ENCODE assay signal across 9 cellular contexts in the genomic region with DNA sequence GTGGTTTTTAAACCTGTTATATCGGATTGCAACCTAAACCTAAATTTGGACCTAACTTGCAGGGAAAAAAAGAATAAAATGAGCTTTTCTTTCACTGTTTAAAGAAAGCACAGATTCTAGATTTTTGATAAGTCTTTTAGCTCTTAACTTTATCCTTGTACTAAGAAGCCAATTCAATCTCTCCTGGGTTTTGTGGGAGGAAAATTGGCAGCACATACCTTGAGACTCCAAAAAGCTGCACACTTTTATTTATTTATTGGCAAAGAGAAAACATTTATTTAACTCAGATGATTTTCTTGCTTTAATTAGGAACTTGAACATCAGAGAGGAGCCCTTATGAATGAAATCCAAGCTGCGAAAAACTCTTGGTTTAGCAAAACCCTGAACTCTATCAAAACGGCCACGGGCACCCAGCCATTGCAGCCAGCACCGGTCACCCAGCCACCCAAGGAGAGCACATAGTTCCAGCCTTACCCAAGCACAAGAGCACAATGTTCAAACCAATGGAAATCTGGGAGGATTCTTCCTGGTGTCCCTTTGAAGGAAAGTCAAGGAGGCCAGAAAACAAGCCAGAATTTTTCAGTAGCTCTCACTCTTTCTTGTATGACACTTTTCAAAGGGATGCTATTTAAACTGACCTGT. TPM values are rescaled to one million over a fixed set of nuclear protein-coding genes. Genes with fewer than 3 reads are reported as not detected.
A peak's percentile ranks its signal among the peaks of the same experiment; 100 is the strongest.
DNase-seq lines count a peak whose midpoint lies in the region; ATAC-seq, FAIRE-seq and TF ChIP-seq lines count a peak whose summit lies in the region.
"Had no signal": no experiment of that assay in that cellular context is flagged by ENCODE, and none has a peak within 500 bp of the region (broad histone marks: within the 10 kb centered on the region; RNA-seq: fewer than 3 reads in every experiment).

No MANE protein-coding gene starts in this region.

- DNase-seq in activated naive CD4-positive, alpha-beta T cell treated with anti-CD3 and anti-CD28 coated beads for 36 hours, result no peak
- no peak for DNase-seq in activated naive CD4-positive, alpha-beta T cell treated with anti-CD3 and anti-CD28 coated beads, Interleukin-2, amount 50 U/mL, for 16 hours
- DNase-seq in GM12878 (ENCODE audit: low read depth, low spot score), result no peak
- peak; percentile 14 for DNase-seq in midbrain (lab: John Stamatoyannopoulos, UW)
- peak in 1 of 2 donors; percentile 39 for DNase-seq in uterus

- no peaks in the 10 kb centered on the region for H3K79me2 ChIP-seq in GM12878 (ENCODE audit: control insufficient read depth, insufficient read depth, low read length)

- BruUV-seq in GM12878 (replicated peaks; lab: Mats Ljungman, UMichigan), result no TSS peak

- no peak for TF ChIP-seq POLR2A in GM12878 (IDR thresholded peaks at IDR 0.05; ENCODE audit: low read depth, low read length)
- TF ChIP-seq POLR2A in uterus (IDR thresholded peaks at IDR 0.05), result no peak

- POLR2A ChIA-PET in GM12878 (lab: Charles Lee), result interaction anchor here (0.8 to 1.8 kb wide), 6 partner anchors 11 to 190 kb away, joined by 3 to 6 read pairs (median 3); a partner anchor contains a TSS

- H3K36me3 ChIP-seq in GM12878 (ENCODE audit: control insufficient read depth in 2 of 2, insufficient read depth in 2 of 2, low read length in 1 of 2), result peaks cover 0 to 3% of the 10 kb centered on the region in 2 experiments; a peak in 2 of 4 replicates
- H3K36me3 ChIP-seq in uterus, result no peaks in the 10 kb centered on the region

- peaks cover 26% of the 10 kb centered on the region for H3K4me1 Mint-ChIP-seq in activated naive CD4-positive, alpha-beta T cell treated with anti-CD3 and anti-CD28 coated beads for 36 hours (ENCODE audit: low read depth)

- H4K20me1 ChIP-seq in GM12878 (ENCODE audit: control insufficient read depth, insufficient read depth), result no peaks in the 10 kb centered on the region

- peak overlapping the region; percentile 73; the same call in 1 of the 2 replicates for H3K27ac ChIP-seq in GM12878 (ENCODE audit: control insufficient read depth, insufficient read depth)
- peak overlapping the region; percentile 85 to 96 for H3K27ac ChIP-seq in uterus

- H3K9me3 ChIP-seq in GM12878 (replicated peaks; ENCODE audit: control insufficient read depth, insufficient read depth, low read length), result no peaks in the 10 kb centered on the region
- H3K9me3 ChIP-seq in uterus, result no peaks in the 10 kb centered on the region

- peak overlapping the region; percentile 73 for H3K4me3 Mint-ChIP-seq in activated naive CD4-positive, alpha-beta T cell treated with anti-CD3 and anti-CD28 coated beads for 36 hours

- CTCF ChIA-PET in activated naive CD4-positive, alpha-beta T cell treated with anti-CD3 and anti-CD28 coated beads for 36 hours (lab: Charles Lee), result interaction anchor here (1.1 kb wide), 1 partner anchor 9 kb away, joined by 9 read pairs; a partner anchor contains a TSS
- CTCF ChIA-PET in GM12878 (lab: Yijun Ruan, JAX), result interaction anchor here (0.8 to 2.4 kb wide), 14 partner anchors 9 to 115 kb away, joined by 3 to 21 read pairs (median 4); no protein-coding TSS in a partner anchor

- H3K27me3 Mint-ChIP-seq in activated naive CD4-positive, alpha-beta T cell treated with anti-CD3 and anti-CD28 coated beads for 36 hours (ENCODE audit: low read depth), result no peaks in the 10 kb centered on the region

- no peak overlapping the region for H3K9ac ChIP-seq in GM12878 (ENCODE audit: control insufficient read depth, insufficient read depth, low read length)

- H2AFZ ChIP-seq in GM12878 (ENCODE audit: control insufficient read depth, low read depth, low read length), result no peak overlapping the region

- H3K4me2 ChIP-seq in GM12878 (ENCODE audit: control insufficient read depth, insufficient read depth), result peak overlapping the region; percentile 70

- peak overlapping the region; percentile 80 for H3K27ac Mint-ChIP-seq in activated naive CD4-positive, alpha-beta T cell treated with anti-CD3 and anti-CD28 coated beads for 36 hours

- SMC1A ChIA-PET in GM12878 (lab: Charles Lee; ENCODE audit: uncharacterized antibody, unreplicated experiment), result interaction anchor here (0.5 to 2.4 kb wide), 27 partner anchors 10 to 219 kb away, joined by 3 to 24 read pairs (median 4); a partner anchor contains a TSS

- no peaks in the 10 kb centered on the region for H3K27me3 ChIP-seq in GM12878 (replicated peaks in 1 of 2; ENCODE audit: control insufficient read depth in 2 of 2, insufficient read depth in 2 of 2, low read length in 1 of 2)
- no peaks in the 10 kb centered on the region for H3K27me3 ChIP-seq in uterus

- no peak for TF ChIP-seq RAD21 in GM12878 (IDR thresholded peaks at IDR 0.05; ENCODE audit: insufficient read depth, low read depth, low read length)

- H3K9me3 Mint-ChIP-seq in activated naive CD4-positive, alpha-beta T cell treated with anti-CD3 and anti-CD28 coated beads for 36 hours, result no peaks in the 10 kb centered on the region
- H3K9me3 Mint-ChIP-seq: nephron had no signal

- intact Hi-C loops in activated naive CD4-positive, alpha-beta T cell treated with anti-CD3 and anti-CD28 coated beads for 36 hours (cut with micrococcal nuclease), result loop anchor here (1.0 to 2.0 kb wide), 2 partner anchors 9 to 21 kb away; no protein-coding TSS in a partner anchor
- intact Hi-C loops in GM12878 (cut with micrococcal nuclease; ENCODE audit: unreplicated experiment), result loop anchor here (10.0 kb wide), 2 partner anchors 725 to 1165 kb away; a partner anchor contains a TSS
- intact Hi-C loops in uterus (cut with DNase I; ENCODE audit: low total_unique reads), result loop anchor here (10.0 kb wide), 1 partner anchor 215 kb away; no protein-coding TSS in a partner anchor

- H3K4me1 ChIP-seq in GM12878 (ENCODE audit: control insufficient read depth, insufficient read depth, low read length) (peaks cover 17% of the 10 kb centered on the region), uterus (no peaks in the 10 kb centered on the region)

- in situ Hi-C loops in GM12878 (cut with MboI), result loop anchor here (10.0 kb wide), 1 partner anchor 725 kb away; no protein-coding TSS in a partner anchor

- 71% methylated on average over 5 of the region's 5 CpGs for WGBS in GM12878 (ENCODE audit: insufficient coverage, insufficient replicate concordance, low lambda C conversion rate, missing lambda C conversion rate)

- H3K4me3 ChIP-seq in GM12878 (peak overlapping the region; percentile 1; the same call in 1 of the 2 replicates), uterus (peak overlapping the region; percentile 38 to 46)

- no peak for FAIRE-seq in GM12878 (lab: Jason Lieb, UNC)

- RAD21 ChIA-PET in GM12878 (lab: Charles Lee; ENCODE audit: unreplicated experiment), result interaction anchor here (0.6 to 1.9 kb wide), 18 partner anchors 8 to 727 kb away, joined by 3 to 12 read pairs (median 4); a partner anchor contains a TSS

- no peak for TF ChIP-seq EP300 in GM12878 (IDR thresholded peaks at IDR 0.05; ENCODE audit: borderline replicate concordance in 1 of 2, control insufficient read depth in 1 of 2, low read depth in 2 of 2, low read length in 2 of 2)

- TF ChIP-seq CTCF in GM12878 (IDR thresholded peaks at IDR 0.05 in 2 of 3, conservative IDR thresholded peaks at IDR 0.05 in 1 of 3; ENCODE audit: control insufficient read depth in 2 of 3, extremely low read depth in 1 of 3, insufficient read depth in 1 of 3, low read depth in 3 of 3, low read length in 3 of 3), result no peak
- TF ChIP-seq CTCF in uterus (IDR thresholded peaks at IDR 0.05), result no peak

- ATAC-seq in GM12878 (no peak), GM18519 (IDR thresholded peaks at IDR 0.05; ENCODE audit: low FRiP score, unreplicated experiment) (no peak), GM18873 (IDR thresholded peaks at IDR 0.05; ENCODE audit: low FRiP score, unreplicated experiment) (no peak), GM21360 (IDR thresholded peaks at IDR 0.05; ENCODE audit: unreplicated experiment) (no peak)

- peaks cover 3% of the 10 kb centered on the region for H3K36me3 Mint-ChIP-seq in activated naive CD4-positive, alpha-beta T cell treated with anti-CD3 and anti-CD28 coated beads for 36 hours (ENCODE audit: low read depth)

RNA-seq across cellular contexts. Expression of a gene that starts 10.1 kb away (rescaled TPM):
- total RNA-seq in activated naive CD4-positive, alpha-beta T cell treated with anti-CD3 and anti-CD28 coated beads for 36 hours, result 100 to 1,000 TPM; 322 to 354 TPM
- 31.8 and 34.6 TPM in 2 replicates for total RNA-seq in GM12878 (2013; cell fraction: nucleolus; rRNA removed)
- total RNA-seq in GM12878 (2014; rRNA removed) (219 and 337 TPM in 2 replicates), GM12878 (2014; rRNA removed; fragmentation: Illumina TruSeq; extraction: Trizol) (191 and 217 TPM in 2 replicates), GM12878 (2021) (140 and 142 TPM in 2 replicates), uterus (100 to 1,000 TPM in 1 of 4 donors, 10 to 100 TPM in 3; 65.9 to 104 (median 83.4) TPM)
- 50.2 TPM for polyA plus RNA-seq in GM12878 (2011; ENCODE audit: low read depth)
- polyA plus RNA-seq in GM12878 (2011; rRNA removed) (77.7 and 118 TPM in 2 replicates), GM12878 (2014; fragmentation: Illumina TruSeq; extraction: Trizol) (120 and 220 TPM in 2 replicates), GM12878 (2014; fragmentation: Nextera tagmentation; extraction: Ambion mirVana) (100 to 1,000 TPM; 189 to 199 TPM), GM12878 (2014; rRNA removed) (354 and 488 TPM in 2 replicates), GM12878 (2016; fragmentation: Nextera tagmentation; extraction: Ambion mirVana) (100 to 1,000 TPM; 431 to 439 TPM)
- polyA plus RNA-seq in GM12878 (2011; cell fraction: cytosol; rRNA removed), result 54.1 and 73.7 TPM in 2 replicates
- polyA plus RNA-seq in GM12878 (2011; cell fraction: nucleus; rRNA removed), result 26.5 and 55.8 TPM in 2 replicates
- polyA plus RNA-seq in GM12878 (2012), result 93.7 and 110 TPM in 2 replicates
- 12.0 and 30.3 TPM in 2 replicates for polyA minus RNA-seq in GM12878 (2011; rRNA and poly(A)+ RNA removed)
- polyA minus RNA-seq in GM12878 (2011; cell fraction: cytosol; rRNA and poly(A)+ RNA removed), result 12.6 and 14.0 TPM in 2 replicates
- polyA minus RNA-seq in GM12878 (2011; cell fraction: nucleus; rRNA and poly(A)+ RNA removed), result 21.4 and 31.9 TPM in 2 replicates

RNA-seq across cellular contexts. Expression of a gene that starts 33.6 kb away (rescaled TPM):
- total RNA-seq in activated naive CD4-positive, alpha-beta T cell treated with anti-CD3 and anti-CD28 coated beads for 36 hours, result 10 to 100 TPM; 48.8 to 51.2 TPM
- 31.6 and 35.9 TPM in 2 replicates for total RNA-seq in GM12878 (2013; cell fraction: nucleolus; rRNA removed)
- 35.7 and 37.9 TPM in 2 replicates for total RNA-seq in GM12878 (2014; rRNA removed)
- 28.2 and 31.1 TPM in 2 replicates for total RNA-seq in GM12878 (2014; rRNA removed; fragmentation: Illumina TruSeq; extraction: Trizol)
- total RNA-seq in GM12878 (2021), result 37.0 and 40.6 TPM in 2 replicates
- polyA plus RNA-seq in GM12878 (2011; ENCODE audit: low read depth), result 22.3 TPM
- polyA plus RNA-seq in GM12878 (2011; rRNA removed), result 57.6 and 70.6 TPM in 2 replicates
- 31.5 and 37.1 TPM in 2 replicates for polyA plus RNA-seq in GM12878 (2011; cell fraction: cytosol; rRNA removed)
- 24.7 and 31.1 TPM in 2 replicates for polyA plus RNA-seq in GM12878 (2011; cell fraction: nucleus; rRNA removed)
- 26.7 and 29.7 TPM in 2 replicates for polyA plus RNA-seq in GM12878 (2012)
- polyA plus RNA-seq in GM12878 (2014; fragmentation: Illumina TruSeq; extraction: Trizol), result 39.8 and 40.5 TPM in 2 replicates
- polyA plus RNA-seq in GM12878 (2014; fragmentation: Nextera tagmentation; extraction: Ambion mirVana), result 100 to 1,000 TPM; 223 to 224 TPM
- 37.7 and 43.2 TPM in 2 replicates for polyA plus RNA-seq in GM12878 (2014; rRNA removed)
- 100 to 1,000 TPM; 112 to 122 TPM for polyA plus RNA-seq in GM12878 (2016; fragmentation: Nextera tagmentation; extraction: Ambion mirVana)
- polyA minus RNA-seq in GM12878 (2011; rRNA and poly(A)+ RNA removed), result 15.9 and 17.7 TPM in 2 replicates
- 5.8 and 6.0 TPM in 2 replicates for polyA minus RNA-seq in GM12878 (2011; cell fraction: cytosol; rRNA and poly(A)+ RNA removed)
- polyA minus RNA-seq in GM12878 (2011; cell fraction: nucleus; rRNA and poly(A)+ RNA removed), result 7.7 and 12.0 TPM in 2 replicates
- total RNA-seq in uterus, result 10 to 100 TPM in 3 of 4 donors, 1 to 10 TPM in 1; 6.4 to 50.3 (median 35.3) TPM
